ENCODE assay signal across 9 cellular contexts in genomic region chr2:53202063-53202462, GRCh38.
DNase-seq lines count a peak whose midpoint lies in the region; ATAC-seq and TF ChIP-seq lines count a peak whose summit lies in the region.
"Had no signal": no experiment of that assay in that cellular context is flagged by ENCODE, and none has a peak within 500 bp of the region (broad histone marks: within the 10 kb centered on the region; RNA-seq: fewer than 3 reads in every experiment).

No MANE protein-coding gene starts in this region.

- H3K36me3 ChIP-seq in HAP-1 (replicated peaks), result no peaks in the 10 kb centered on the region

- peak; percentile 72 for TF ChIP-seq CTCF in epithelial cell of proximal tubule (conservative IDR thresholded peaks at IDR 0.05; ENCODE audit: low read depth, low read length)

- H3K4me1 ChIP-seq in HAP-1, result peaks cover 11% of the 10 kb centered on the region

- no peaks in the 10 kb centered on the region for H3K27me3 ChIP-seq in HAP-1 (ENCODE audit: low read depth)

- ATAC-seq in GM19328 (IDR thresholded peaks at IDR 0.05; ENCODE audit: unreplicated experiment) (no peak), GM18907 (IDR thresholded peaks at IDR 0.05; ENCODE audit: unreplicated experiment) (no peak)
- ATAC-seq: stimulated activated naive CD8-positive, alpha-beta T cell treated with anti-CD3 and anti-CD28 coated beads, Interleukin-15, Interleukin-2, amounts not matched to agents 100 U/mL and 50 U/mL, for 24 hours had no signal

- H3K4me3 ChIP-seq in HAP-1 (no peak overlapping the region), epithelial cell of proximal tubule (ENCODE audit: low read depth, low read length) (no peak overlapping the region)

- DNase-seq in HAP-1 (ENCODE audit: low spot score in 2 of 2) (peak; percentile 10 to 67), NCI-H526 treated with DMSO at 0.1 percent for 48 hours (lab: John Stamatoyannopoulos, UW) (peak; percentile 64), epithelial cell of proximal tubule (ENCODE audit: low read depth) (peak; percentile 79), renal cortical epithelial cell (ENCODE audit: low read depth) (peak; percentile 98)
- no peak for DNase-seq in stimulated activated CD4-positive, alpha-beta T cell treated with anti-CD3 and anti-CD28 coated beads, Interleukin-2, amount 100 ng/mL, for 48 hours
- no peak for DNase-seq in activated naive CD4-positive, alpha-beta T cell (lab: John Stamatoyannopoulos, UW)
- DNase-seq: stimulated activated naive CD8-positive, alpha-beta T cell treated with anti-CD3 and anti-CD28 coated beads, Interleukin-15, Interleukin-2, amounts not matched to agents 100 U/mL and 50 U/mL, for 24 hours had no signal

- H3K9me3 ChIP-seq in HAP-1, result no peaks in the 10 kb centered on the region

- in situ Hi-C loops in HAP-1 (cut with MboI; ENCODE audit: low sequenced_read_pairs), result no loop called here

Comparison
In these comparisons a context has a peak if more than half of its experiments do, and no peak if none do; other contexts are left out.
1. DNase-seq: peak in HAP-1 (2 of 2), NCI-H526 treated with DMSO at 0.1 percent for 48 hours (single experiment), epithelial cell of proximal tubule (single experiment) and renal cortical epithelial cell (single experiment); none in stimulated activated CD4-positive, alpha-beta T cell treated with anti-CD3 and anti-CD28 coated beads, Interleukin-2, amount 100 ng/mL, for 48 hours (0 of 2) and activated naive CD4-positive, alpha-beta T cell (0 of 4).